Comparison of ENCODE assay signal across 13 cellular contexts in genomic region chr18:25228410-25228809, GRCh38.
DNase-seq lines count a peak whose midpoint lies in the region; ATAC-seq and TF ChIP-seq lines count a peak whose summit lies in the region.
"Had no signal": no experiment of that assay in that cellular context is flagged by ENCODE, and none has a peak within 500 bp of the region (broad histone marks: within the 10 kb centered on the region; RNA-seq: fewer than 3 reads in every experiment).

No MANE protein-coding gene starts in this region.

- H3K27ac Mint-ChIP-seq in mesothelial cell of epicardium: peak overlapping the region; percentile 20

- ATAC-seq in heart left ventricle (no peak), upper lobe of right lung (no peak), GM21381 (IDR thresholded peaks at IDR 0.05; ENCODE audit: unreplicated experiment) (no peak)

- H3K27ac ChIP-seq in left ventricle myocardium inferior (replicated peaks): peak overlapping the region; percentile 77
- H3K27ac ChIP-seq in heart left ventricle: peak overlapping the region in 5 of 12 donors; percentile 2 to 72 (median 32)
- H3K27ac ChIP-seq in upper lobe of right lung: peak overlapping the region; percentile 2
- H3K27ac ChIP-seq: RWPE1, SJSA1 had no signal

- DNase-seq in left ventricle myocardium inferior: no peak
- DNase-seq in heart left ventricle: no peak
- peak; percentile 97 for DNase-seq in dermis blood vessel endothelial cell
- no peak for DNase-seq in mesothelial cell of epicardium (ENCODE audit: low spot score in 2 of 2, unreplicated experiment in 2 of 2)
- no peak for DNase-seq in upper lobe of right lung
- DNase-seq in DMS114 treated with DMSO at 0.1 percent for 48 hours (lab: John Stamatoyannopoulos, UW; ENCODE audit: unreplicated experiment): no peak
- DNase-seq in stimulated activated CD4-positive, alpha-beta T cell treated with anti-CD3 and anti-CD28 coated beads, Interleukin-4, amount 100 ng/mL, for 4 hours: no peak
- DNase-seq: CD4-positive, CD25-positive, alpha-beta regulatory T cell; NCI-H146; NK-92 treated with Interleukin-12 subunit alpha and Interleukin-12 subunit beta, amount 100 ng/mL, for 24 hours had no signal

- intact Hi-C loops in left ventricle myocardium inferior (cut with micrococcal nuclease): no loop called here
- intact Hi-C loops in heart left ventricle (cut with DNase I): loop anchor here in 2 of 10 donors (5.0 to 10.0 kb wide), 3 partner anchors 64 to 354 kb away; no protein-coding TSS in a partner anchor
- intact Hi-C loops in upper lobe of right lung (cut with DNase I): no loop called here

- H3K9me3 ChIP-seq in left ventricle myocardium inferior (replicated peaks): no peaks in the 10 kb centered on the region
- H3K9me3 ChIP-seq in heart left ventricle: no peaks in the 10 kb centered on the region
- H3K9me3 ChIP-seq in upper lobe of right lung: no peaks in the 10 kb centered on the region
- H3K9me3 ChIP-seq: SJSA1 had no signal

- H3K27me3 Mint-ChIP-seq in mesothelial cell of epicardium (ENCODE audit: low read depth): no peaks in the 10 kb centered on the region
- H3K27me3 Mint-ChIP-seq: CD4-positive, CD25-positive, alpha-beta regulatory T cell had no signal

- H3K4me3 Mint-ChIP-seq in mesothelial cell of epicardium: no peak overlapping the region
- H3K4me3 Mint-ChIP-seq: CD4-positive, CD25-positive, alpha-beta regulatory T cell had no signal

- no peak for TF ChIP-seq POLR2A in heart left ventricle (IDR thresholded peaks at IDR 0.05)

- H3K4me3 ChIP-seq in left ventricle myocardium inferior (no peak overlapping the region), heart left ventricle (no peak overlapping the region), upper lobe of right lung (no peak overlapping the region)
- H3K4me3 ChIP-seq: SJSA1 had no signal

- no peaks in the 10 kb centered on the region for H3K9me3 Mint-ChIP-seq in mesothelial cell of epicardium

- peaks cover 58% of the 10 kb centered on the region for H3K4me1 ChIP-seq in left ventricle myocardium inferior
- peaks cover 6 to 56% (median 41%) of the 10 kb centered on the region in 12 donors for H3K4me1 ChIP-seq in heart left ventricle
- peaks cover 31% of the 10 kb centered on the region for H3K4me1 ChIP-seq in upper lobe of right lung

- TF ChIP-seq CTCF in left ventricle myocardium inferior (IDR thresholded peaks at IDR 0.05; ENCODE audit: borderline replicate concordance) (no peak), heart left ventricle (IDR thresholded peaks at IDR 0.05) (no peak), mesothelial cell of epicardium (IDR thresholded peaks at IDR 0.05; ENCODE audit: unreplicated experiment) (no peak), upper lobe of right lung (IDR thresholded peaks at IDR 0.05) (no peak)

- H3K36me3 ChIP-seq in left ventricle myocardium inferior (peaks cover 24% of the 10 kb centered on the region), heart left ventricle (peaks cover 0 to 27% (median 15%) of the 10 kb centered on the region in 9 donors), upper lobe of right lung (peaks cover 4% of the 10 kb centered on the region)
- H3K36me3 ChIP-seq: SJSA1 had no signal

- 68 to 75% (median 74%) methylated on average over 1 of the region's 1 CpG for WGBS in heart left ventricle, 4 donors

- H3K27me3 ChIP-seq in left ventricle myocardium inferior (ENCODE audit: low read depth) (no peaks in the 10 kb centered on the region), heart left ventricle (no peaks in the 10 kb centered on the region), upper lobe of right lung (no peaks in the 10 kb centered on the region)
- H3K27me3 ChIP-seq: SJSA1 had no signal

- peaks cover 35% of the 10 kb centered on the region for H3K36me3 Mint-ChIP-seq in mesothelial cell of epicardium
- H3K36me3 Mint-ChIP-seq: CD4-positive, CD25-positive, alpha-beta regulatory T cell had no signal

- H3K4me1 Mint-ChIP-seq in mesothelial cell of epicardium: peaks cover 15% of the 10 kb centered on the region
- H3K4me1 Mint-ChIP-seq: CD4-positive, CD25-positive, alpha-beta regulatory T cell had no signal
